In the genomic region with DNA sequence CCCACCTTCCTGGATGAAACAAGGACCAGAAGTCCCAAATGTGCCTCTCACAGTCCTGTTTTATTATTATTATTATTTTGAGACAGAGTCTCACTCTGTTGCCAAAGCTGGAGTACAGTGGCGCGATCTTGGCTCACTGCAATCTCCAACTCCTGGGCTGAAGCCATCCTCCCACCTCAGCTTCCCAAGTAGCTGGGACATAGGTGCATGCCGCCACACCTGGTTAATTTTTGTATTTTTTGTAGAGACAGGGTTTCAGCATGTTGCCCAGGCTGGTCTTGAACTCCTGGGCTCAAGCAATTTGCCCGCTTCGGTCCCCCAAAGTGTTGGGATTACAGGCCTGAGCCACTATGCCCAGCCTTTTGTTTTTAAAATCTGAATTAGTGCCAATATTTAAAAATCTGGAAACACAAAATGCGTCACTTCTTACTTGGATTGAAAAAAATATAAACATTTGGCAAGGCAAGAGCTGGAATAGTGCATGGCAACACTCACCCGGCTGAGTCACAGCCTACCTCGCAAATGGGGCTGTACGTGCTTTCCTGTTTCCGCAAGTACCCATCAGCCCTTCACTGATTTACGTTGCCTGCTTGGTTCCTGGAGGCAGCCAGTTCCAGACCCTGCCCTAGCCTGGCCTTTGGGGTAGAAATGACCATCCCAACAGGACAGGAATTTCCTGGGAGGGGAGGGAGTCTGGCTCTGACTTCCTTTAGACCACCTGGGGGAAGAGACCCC, we compare ENCODE assay signal across 1 cellular context.
TF ChIP-seq lines count a peak whose summit lies in the region.

No MANE protein-coding gene starts in this region.

TF ChIP-seq in SK-N-SH, 30 proteins besides CTCF, POLR2A, EP300 and RAD21 (continued from another document):
- TF ChIP-seq, protein P1, sequence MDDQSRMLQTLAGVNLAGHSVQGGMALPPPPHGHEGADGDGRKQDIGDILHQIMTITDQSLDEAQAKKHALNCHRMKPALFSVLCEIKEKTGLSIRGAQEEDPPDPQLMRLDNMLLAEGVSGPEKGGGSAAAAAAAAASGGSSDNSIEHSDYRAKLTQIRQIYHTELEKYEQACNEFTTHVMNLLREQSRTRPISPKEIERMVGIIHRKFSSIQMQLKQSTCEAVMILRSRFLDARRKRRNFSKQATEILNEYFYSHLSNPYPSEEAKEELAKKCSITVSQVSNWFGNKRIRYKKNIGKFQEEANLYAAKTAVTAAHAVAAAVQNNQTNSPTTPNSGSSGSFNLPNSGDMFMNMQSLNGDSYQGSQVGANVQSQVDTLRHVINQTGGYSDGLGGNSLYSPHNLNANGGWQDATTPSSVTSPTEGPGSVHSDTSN (IDR thresholded peaks at IDR 0.05), result peak; percentile 54
- TF ChIP-seq JUND (IDR thresholded peaks at IDR 0.05) (peak; percentile 77), CHD2 (IDR thresholded peaks at IDR 0.05; ENCODE audit: low read length, partially characterized antibody) (no peak), TCF12 (IDR thresholded peaks at IDR 0.05) (peak; percentile 67; the same call in 1 of the 2 replicates)
